8 cellular contexts compared by ENCODE assay signal in genomic region chr7:139360948-139361307, GRCh38. TPM values are rescaled to one million over a fixed set of nuclear protein-coding genes. Genes with fewer than 3 reads are reported as not detected.
DNase-seq lines count a peak whose midpoint lies in the region; ATAC-seq and TF ChIP-seq lines count a peak whose summit lies in the region.

No MANE protein-coding gene starts in this region.

- TF ChIP-seq CTCF in endothelial cell (IDR thresholded peaks at IDR 0.05; ENCODE audit: unreplicated experiment): no peak
- no peak for TF ChIP-seq CTCF in osteoblast (IDR thresholded peaks at IDR 0.05; ENCODE audit: extremely low read depth, low read depth, low read length)

- peaks cover 12 to 43% of the 10 kb centered on the region in 2 donors for H3K36me3 Mint-ChIP-seq in CD4-positive, alpha-beta memory T cell
- peaks cover 3% of the 10 kb centered on the region for H3K36me3 Mint-ChIP-seq in endothelial cell (ENCODE audit: low read depth, unreplicated experiment)

- peak overlapping the region; percentile 88 for H2AFZ ChIP-seq in osteoblast (ENCODE audit: low read length)

- POLR2A ChIA-PET in CD4-positive, alpha-beta memory T cell (lab: Charles Lee; ENCODE audit: partially characterized antibody): interaction anchor here (0.6 to 4.0 kb wide), 6 partner anchors 9 to 286 kb away, joined by 3 to 107 read pairs (median 10); partner anchors contain the start of gene FMC1

- H3K4me2 ChIP-seq in osteoblast (ENCODE audit: insufficient read depth, low read length): peak overlapping the region; percentile 86

- H3K36me3 ChIP-seq in CD4-positive, alpha-beta memory T cell (ENCODE audit: insufficient read depth, low read length): no peaks in the 10 kb centered on the region
- H3K36me3 ChIP-seq in NT2/D1 (ENCODE audit: insufficient read depth, insufficient read length, low read length): peaks cover 24% of the 10 kb centered on the region
- peaks cover 5% of the 10 kb centered on the region for H3K36me3 ChIP-seq in osteoblast (ENCODE audit: insufficient read depth, low read length)

- peak overlapping the region; percentile 96 to 100 (median 99) for H3K4me3 Mint-ChIP-seq in CD4-positive, alpha-beta memory T cell
- H3K4me3 Mint-ChIP-seq in endothelial cell (ENCODE audit: unreplicated experiment): peak overlapping the region; percentile 97

- peaks cover 44% of the 10 kb centered on the region for H4K20me1 ChIP-seq in osteoblast (ENCODE audit: insufficient read depth, low read length)

- no peaks in the 10 kb centered on the region for H3K9me3 ChIP-seq in CD4-positive, alpha-beta memory T cell (ENCODE audit: control insufficient read depth in 1 of 2, low read length in 2 of 2)
- no peaks in the 10 kb centered on the region for H3K9me3 ChIP-seq in NT2/D1 (ENCODE audit: insufficient read depth, low read length)
- H3K9me3 ChIP-seq in osteoblast (ENCODE audit: low read depth, low read length): no peaks in the 10 kb centered on the region

- ATAC-seq in HG03565 (IDR thresholded peaks at IDR 0.05; ENCODE audit: unreplicated experiment) (no peak), GM21717 (IDR thresholded peaks at IDR 0.05; ENCODE audit: unreplicated experiment) (no peak)

- H3K9ac ChIP-seq in NT2/D1 (ENCODE audit: insufficient read length, low read depth): peak overlapping the region; percentile 87

- CTCF ChIA-PET in CD4-positive, alpha-beta memory T cell (lab: Charles Lee; ENCODE audit: partially characterized antibody): interaction anchor here (2.5 kb wide), 1 partner anchor 22 kb away, joined by 8 read pairs; no protein-coding TSS in a partner anchor

- H3K27me3 ChIP-seq in CD4-positive, alpha-beta memory T cell (ENCODE audit: insufficient read depth, low read length): no peaks in the 10 kb centered on the region
- H3K27me3 ChIP-seq in NT2/D1 (ENCODE audit: insufficient read depth, insufficient read length) (no peaks in the 10 kb centered on the region), osteoblast (ENCODE audit: insufficient read depth, low read length) (no peaks in the 10 kb centered on the region)

- peaks cover 61% of the 10 kb centered on the region for H3K79me2 ChIP-seq in osteoblast (ENCODE audit: insufficient read depth, low read length)

- no peaks in the 10 kb centered on the region for H3K9me3 Mint-ChIP-seq in CD4-positive, alpha-beta memory T cell
- H3K9me3 Mint-ChIP-seq in endothelial cell (ENCODE audit: unreplicated experiment): no peaks in the 10 kb centered on the region

- no peak for DNase-seq in CD4-positive, alpha-beta memory T cell
- DNase-seq in NT2/D1 (ENCODE audit: low read depth, low spot score) (no peak), endothelial cell (ENCODE audit: low spot score) (no peak), osteoblast (ENCODE audit: insufficient read length, low spot score, missing footprints) (no peak), NCI-H2227 (lab: John Stamatoyannopoulos, UW; ENCODE audit: unreplicated experiment) (no peak), hippocampal formation (lab: John Stamatoyannopoulos, UW) (no peak)

- H3K4me1 Mint-ChIP-seq in CD4-positive, alpha-beta memory T cell: peaks cover 30 to 78% (median 49%) of the 10 kb centered on the region in 4 donors
- H3K4me1 Mint-ChIP-seq in endothelial cell (ENCODE audit: unreplicated experiment): peaks cover 23% of the 10 kb centered on the region

- intact Hi-C loops in CD4-positive, alpha-beta memory T cell (cut with micrococcal nuclease): loop anchor here (5.0 kb wide), 1 partner anchor 816 kb away; the partner anchor contains the start of gene KDM7A

- H3K4me3 ChIP-seq in CD4-positive, alpha-beta memory T cell (ENCODE audit: low read length in 2 of 2): peak overlapping the region; percentile 84 to 90
- peak overlapping the region; percentile 96 for H3K4me3 ChIP-seq in NT2/D1 (ENCODE audit: insufficient read length, low read depth)
- H3K4me3 ChIP-seq in osteoblast (ENCODE audit: insufficient read depth, low read length): peak overlapping the region; percentile 97

- peaks cover 60% of the 10 kb centered on the region for H3K4me1 ChIP-seq in CD4-positive, alpha-beta memory T cell (ENCODE audit: insufficient read depth, low read length)
- H3K4me1 ChIP-seq in NT2/D1 (ENCODE audit: insufficient read depth, insufficient read length): no peaks in the 10 kb centered on the region
- peaks cover 29% of the 10 kb centered on the region for H3K4me1 ChIP-seq in osteoblast (ENCODE audit: insufficient read depth, low read length)

- no peaks in the 10 kb centered on the region for H3K27me3 Mint-ChIP-seq in CD4-positive, alpha-beta memory T cell
- H3K27me3 Mint-ChIP-seq in endothelial cell (ENCODE audit: unreplicated experiment): peaks cover 5% of the 10 kb centered on the region

- peak overlapping the region; percentile 98 to 99 (median 99) for H3K27ac Mint-ChIP-seq in CD4-positive, alpha-beta memory T cell
- peak overlapping the region; percentile 99 for H3K27ac Mint-ChIP-seq in endothelial cell (ENCODE audit: unreplicated experiment)

- H3K27ac ChIP-seq in CD4-positive, alpha-beta memory T cell (ENCODE audit: low read depth, low read length): peak overlapping the region; percentile 98
- H3K27ac ChIP-seq in osteoblast (ENCODE audit: low read depth, low read length): peak overlapping the region; percentile 97

RNA-seq across cellular contexts. Expression of gene LUC7L2, which starts 1.2 kb away (rescaled TPM):
- 100 to 1,000 TPM; 131 to 133 TPM for total RNA-seq in CD4-positive, alpha-beta memory T cell
- 10 to 100 TPM; 50.0 to 73.0 TPM for polyA plus RNA-seq in CD4-positive, alpha-beta memory T cell
- total RNA-seq in endothelial cell (ENCODE audit: unreplicated experiment): 83.5 TPM
- total RNA-seq in osteoblast: 44.2 and 48.9 TPM in 2 replicates

RNA-seq across cellular contexts. Expression of gene FMC1, which starts 19.8 kb away (rescaled TPM):
- total RNA-seq in CD4-positive, alpha-beta memory T cell: 10 to 100 TPM in 1 of 2 experiments, 1 to 10 TPM in 1; 6.7 to 12.5 TPM
- 10 to 100 TPM; 47.8 to 66.8 TPM for polyA plus RNA-seq in CD4-positive, alpha-beta memory T cell
- 9.0 TPM for total RNA-seq in endothelial cell (ENCODE audit: unreplicated experiment)
- 9.0 and 15.3 TPM in 2 replicates for total RNA-seq in osteoblast
